ENCODE assay signal across 8 cellular contexts in genomic region chrX:136880003-136880451, GRCh38. TPM values are rescaled to one million over a fixed set of nuclear protein-coding genes. Genes with fewer than 3 reads are reported as not detected.
DNase-seq lines count a peak whose midpoint lies in the region; ATAC-seq, FAIRE-seq and TF ChIP-seq lines count a peak whose summit lies in the region.

No MANE protein-coding gene starts in this region.

- H2AFZ ChIP-seq in astrocyte (ENCODE audit: low read depth, low read length) = peak overlapping the region; percentile 21

- H3K36me3 Mint-ChIP-seq in astrocyte (ENCODE audit: low read depth, unreplicated experiment) = peaks cover 3% of the 10 kb centered on the region

- peak overlapping the region; percentile 97 for H3K27ac Mint-ChIP-seq in astrocyte (ENCODE audit: unreplicated experiment)

- DNase-seq in RPMI8226 = peak; percentile 48
- DNase-seq in astrocyte (ENCODE audit: low read depth) = no peak
- peak; percentile 36 for DNase-seq in small intestine
- no peak for DNase-seq in frontal cortex (ENCODE audit: low spot score in 2 of 2)
- DNase-seq in NCI-H2171 treated with DMSO at 0.1 percent for 48 hours (lab: John Stamatoyannopoulos, UW) = no peak

- H3K4me1 ChIP-seq in astrocyte (ENCODE audit: insufficient read depth, low read length) (no peaks in the 10 kb centered on the region), iPS-15b (ENCODE audit: control insufficient read depth, insufficient read depth, low read length) (no peaks in the 10 kb centered on the region), small intestine (ENCODE audit: control insufficient read depth in 2 of 2, insufficient read depth in 1 of 2, low read depth in 1 of 2, low read length in 1 of 2) (no peaks in the 10 kb centered on the region)

- no peaks in the 10 kb centered on the region for H3K9me3 Mint-ChIP-seq in astrocyte (ENCODE audit: unreplicated experiment)

- H3K27me3 ChIP-seq in astrocyte (ENCODE audit: insufficient read depth, low read length) (no peaks in the 10 kb centered on the region), iPS-15b (ENCODE audit: control insufficient read depth, insufficient read depth, low read length) (no peaks in the 10 kb centered on the region), small intestine (ENCODE audit: control insufficient read depth in 2 of 2, insufficient read depth in 2 of 2, low read length in 2 of 2) (no peaks in the 10 kb centered on the region)

- H3K4me3 ChIP-seq in astrocyte (ENCODE audit: insufficient read depth, low read depth, low read length) = peak overlapping the region; percentile 97
- peak overlapping the region; percentile 82 for H3K4me3 ChIP-seq in iPS-15b (ENCODE audit: low read depth, low read length)
- H3K4me3 ChIP-seq in small intestine (ENCODE audit: low read depth in 1 of 2, low read length in 2 of 2) = peak overlapping the region; percentile 57 to 75

- H3K27ac ChIP-seq in astrocyte (ENCODE audit: low read depth, low read length) (peak overlapping the region; percentile 94), small intestine (ENCODE audit: low read depth in 1 of 2, low read length in 1 of 2) (peak overlapping the region; percentile 85 to 97)

- peaks cover 30% of the 10 kb centered on the region for H4K20me1 ChIP-seq in astrocyte (ENCODE audit: insufficient read depth, low read length)

- H3K79me2 ChIP-seq in astrocyte (ENCODE audit: insufficient read depth, low read length) = peaks cover 51% of the 10 kb centered on the region

- peak overlapping the region; percentile 99 for H3K4me3 Mint-ChIP-seq in astrocyte (ENCODE audit: unreplicated experiment)

- peaks cover 10% of the 10 kb centered on the region for H3K36me3 ChIP-seq in astrocyte (ENCODE audit: insufficient read depth, low read length)
- peaks cover 19% of the 10 kb centered on the region for H3K36me3 ChIP-seq in iPS-15b (ENCODE audit: control insufficient read depth, insufficient read depth, low read length)
- H3K36me3 ChIP-seq in small intestine (ENCODE audit: control insufficient read depth in 2 of 2, insufficient read depth in 2 of 2, low read length in 2 of 2) = peaks cover 2 to 5% of the 10 kb centered on the region in 2 donors

- H3K4me1 Mint-ChIP-seq in astrocyte (ENCODE audit: low read depth, unreplicated experiment) = peaks cover 2% of the 10 kb centered on the region

- 0 to 36% (median 5%) methylated on average over 23 to 32 of the region's 32 CpGs for WGBS in small intestine, 3 donors

- no peak for TF ChIP-seq CTCF in astrocyte (IDR thresholded peaks at IDR 0.05; ENCODE audit: insufficient read depth, low read depth, low read length)

- ATAC-seq in GM18498 (IDR thresholded peaks at IDR 0.05; ENCODE audit: unreplicated experiment) = peak; percentile 19
- ATAC-seq in HG02885 (IDR thresholded peaks at IDR 0.05; ENCODE audit: poor library complexity, unreplicated experiment) = peak; percentile 8

- H3K9ac ChIP-seq in astrocyte (ENCODE audit: low read length) = peak overlapping the region; percentile 98
- peak overlapping the region; percentile 98 for H3K9ac ChIP-seq in iPS-15b (ENCODE audit: low read depth, low read length)

- H3K9me3 ChIP-seq in astrocyte (ENCODE audit: insufficient read depth, low read depth, low read length) (no peaks in the 10 kb centered on the region), iPS-15b (ENCODE audit: control insufficient read depth, insufficient read depth, low read length) (no peaks in the 10 kb centered on the region), small intestine (ENCODE audit: control insufficient read depth, low read depth) (no peaks in the 10 kb centered on the region)

- H3K4me2 ChIP-seq in astrocyte (ENCODE audit: low read length) = peak overlapping the region; percentile 90

- FAIRE-seq in astrocyte (lab: Jason Lieb, UNC) = peak; percentile 20
- FAIRE-seq in small intestine (lab: Jason Lieb, UNC) = no peak
- no peak for FAIRE-seq in frontal cortex (lab: Jason Lieb, UNC)

- H3K27me3 Mint-ChIP-seq in astrocyte (ENCODE audit: low read depth, unreplicated experiment) = no peaks in the 10 kb centered on the region

RNA-seq across cellular contexts. Expression of gene RBMX, which starts 0.5 kb away (rescaled TPM):
- total RNA-seq in astrocyte = 120 and 133 TPM in 2 replicates
- polyA plus RNA-seq in small intestine = 100 to 1,000 TPM in 1 of 3 donors, 10 to 100 TPM in 2; 72.5 to 150 (median 89.2) TPM
- total RNA-seq in frontal cortex = 323 TPM

Comparison
In these comparisons a context has a peak if more than half of its experiments do, and no peak if none do; other contexts are left out.
1. DNase-seq: peak in RPMI8226 (single experiment) and small intestine (single experiment); none in astrocyte (single experiment), frontal cortex (0 of 2) and NCI-H2171 treated with DMSO at 0.1 percent for 48 hours (single experiment).
2. Peak in every context shown above with its lines, with median percentiles within 50 percentile points of each other: H3K4me3 ChIP-seq.